ENCODE assay signal across 12 cellular contexts in the genomic region with DNA sequence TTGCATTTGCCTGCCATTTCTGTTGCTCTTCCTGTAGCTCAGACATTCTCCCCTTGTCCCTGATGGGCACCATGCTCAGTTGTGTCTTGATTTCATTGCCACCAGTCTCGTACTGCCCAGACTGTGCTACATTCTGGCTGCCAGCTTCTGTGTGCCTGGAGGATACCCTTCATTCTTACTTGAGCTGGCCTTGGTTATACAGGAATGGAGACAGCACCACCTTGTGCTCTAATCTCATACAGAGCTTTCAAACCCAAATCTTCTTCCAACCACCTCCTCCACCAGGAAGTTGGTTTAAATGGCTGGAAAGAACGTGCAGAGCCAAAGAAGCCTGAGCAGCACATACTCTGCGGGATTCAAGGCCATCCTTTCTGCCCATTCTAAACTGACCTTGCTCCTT.
DNase-seq lines count a peak whose midpoint lies in the region; ATAC-seq, FAIRE-seq and TF ChIP-seq lines count a peak whose summit lies in the region.
"Had no signal": no experiment of that assay in that cellular context is flagged by ENCODE, and none has a peak within 500 bp of the region (broad histone marks: within the 10 kb centered on the region; RNA-seq: fewer than 3 reads in every experiment).

No MANE protein-coding gene starts in this region.

- ATAC-seq in GM18502 (IDR thresholded peaks at IDR 0.05; ENCODE audit: poor library complexity, unreplicated experiment) = no peak
- no peak for ATAC-seq in GM19452 (IDR thresholded peaks at IDR 0.05; ENCODE audit: unreplicated experiment)

- TF ChIP-seq CTCF in choroid plexus epithelial cell (conservative IDR thresholded peaks at IDR 0.05; ENCODE audit: low read depth, low read length) = no peak

- FAIRE-seq in urothelium cell line (lab: Jason Lieb, UNC) = no peak
- FAIRE-seq: GM18507 had no signal

- DNase-seq in NOMO-1 treated with dmso at 0.1 percent for 144 hours (lab: John Stamatoyannopoulos, UW; ENCODE audit: unreplicated experiment) = peak; percentile 1
- DNase-seq in NOMO-1 treated with DMSO at 0.1 percent for 48 hours (lab: John Stamatoyannopoulos, UW; ENCODE audit: unreplicated experiment) = no peak
- peak; percentile 49 for DNase-seq in NCI-H69 (lab: John Stamatoyannopoulos, UW)
- DNase-seq in choroid plexus epithelial cell (ENCODE audit: low read depth) = peak; percentile 4
- DNase-seq in urothelium cell line (ENCODE audit: low spot score) = peak; percentile 37
- DNase-seq in putamen (ENCODE audit: low spot score) = no peak
- DNase-seq: esophagus squamous epithelium, NCI-H187 had no signal

- no peak overlapping the region for H3K4me3 ChIP-seq in choroid plexus epithelial cell (ENCODE audit: low read depth, low read length)
- H3K4me3 ChIP-seq: BLaER1, esophagus squamous epithelium had no signal

Comparison
In these comparisons a context has a peak if more than half of its experiments do, and no peak if none do; other contexts are left out.
1. DNase-seq: peak in NOMO-1 treated with dmso at 0.1 percent for 144 hours (single experiment), NCI-H69 (single experiment), choroid plexus epithelial cell (single experiment) and urothelium cell line (single experiment); none in NOMO-1 treated with DMSO at 0.1 percent for 48 hours (single experiment) and putamen (single experiment).